In genomic region chr5:79297661-79298060, GRCh38 we compare ENCODE assay signal across 16 cellular contexts.
DNase-seq lines count a peak whose midpoint lies in the region; ATAC-seq, FAIRE-seq and TF ChIP-seq lines count a peak whose summit lies in the region.
"Had no signal": no experiment of that assay in that cellular context is flagged by ENCODE, and none has a peak within 500 bp of the region (broad histone marks: within the 10 kb centered on the region; RNA-seq: fewer than 3 reads in every experiment).

No MANE protein-coding gene starts in this region.

- TF ChIP-seq CTCF in K562 (IDR thresholded peaks at IDR 0.05 in 2 of 3, conservative IDR thresholded peaks at IDR 0.05 in 1 of 3; ENCODE audit: insufficient read depth in 2 of 3, low read depth in 1 of 3, low read length in 3 of 3) (no peak), lung (IDR thresholded peaks at IDR 0.05; ENCODE audit: control extremely low read depth, extremely low read depth) (no peak)

- H3K4me1 ChIP-seq in K562 (replicated peaks in 1 of 2; ENCODE audit: control insufficient read depth in 2 of 2, insufficient read depth in 2 of 2, low read length in 2 of 2) (no peaks in the 10 kb centered on the region), lung (ENCODE audit: control insufficient read depth in 2 of 2, insufficient read depth in 2 of 2, low read length in 2 of 2) (peaks cover 0 to 3% of the 10 kb centered on the region in 2 donors)
- H3K4me1 ChIP-seq: breast epithelium had no signal

- TF ChIP-seq RAD21 in K562 (CRISPR knock-in tag; conservative IDR thresholded peaks at IDR 0.05 in 1 of 2, IDR thresholded peaks at IDR 0.05 in 1 of 2): no peak

- BruUV-seq in K562 (replicated peaks; lab: Mats Ljungman, UMichigan): no TSS peak

- no peaks in the 10 kb centered on the region for H3K79me2 ChIP-seq in K562 (ENCODE audit: control insufficient read depth, insufficient read depth, low read length)

- no peak; the same call in 1 of the 2 replicates for TF ChIP-seq EP300 in K562 (IDR thresholded peaks at IDR 0.05; ENCODE audit: low read length)

- no peaks in the 10 kb centered on the region for H3K27me3 ChIP-seq in K562 (ENCODE audit: control insufficient read depth in 2 of 2, insufficient read depth in 2 of 2, low read length in 2 of 2)
- no peaks in the 10 kb centered on the region for H3K27me3 ChIP-seq in lung (ENCODE audit: control insufficient read depth, insufficient read depth)
- H3K27me3 ChIP-seq: breast epithelium, SJSA1 had no signal

- in situ Hi-C loops in K562 (cut with MboI): no loop called here

- H3K27me3 Mint-ChIP-seq in activated CD4-positive, alpha-beta memory T cell treated with anti-CD3 and anti-CD28 coated beads for 36 hours: no peaks in the 10 kb centered on the region
- H3K27me3 Mint-ChIP-seq in activated CD4-positive, alpha-beta T cell treated with anti-CD3 and anti-CD28 coated beads, Interleukin-2, amount 10 ng/mL, durations not matched to agents 24 days and 14 days: no peaks in the 10 kb centered on the region
- H3K27me3 Mint-ChIP-seq: B cell, naive B cell had no signal

- no peak overlapping the region for H3K9ac ChIP-seq in K562 (ENCODE audit: insufficient read depth in 1 of 2, low read depth in 2 of 2, low read length in 2 of 2)

- peak; percentile 72 for ATAC-seq in K562
- peak; percentile 27 for ATAC-seq in lung (ENCODE audit: insufficient read depth, low FRiP score)
- ATAC-seq in HG03457 (IDR thresholded peaks at IDR 0.05; ENCODE audit: unreplicated experiment): no peak

- no peaks in the 10 kb centered on the region for H3K4me1 Mint-ChIP-seq in activated CD4-positive, alpha-beta memory T cell treated with anti-CD3 and anti-CD28 coated beads for 36 hours (ENCODE audit: low read depth)
- H3K4me1 Mint-ChIP-seq in activated CD4-positive, alpha-beta T cell treated with anti-CD3 and anti-CD28 coated beads, Interleukin-2, amount 10 ng/mL, durations not matched to agents 24 days and 14 days: no peaks in the 10 kb centered on the region
- H3K4me1 Mint-ChIP-seq: naive B cell had no signal

- 15% methylated on average over 4 of the region's 4 CpGs for WGBS in K562 (ENCODE audit: insufficient coverage, low coverage, missing lambda C conversion rate)
- WGBS in lung, 2 donors: 73 to 74% methylated on average over 4 of the region's 4 CpGs

- H3K4me3 Mint-ChIP-seq in activated CD4-positive, alpha-beta memory T cell treated with anti-CD3 and anti-CD28 coated beads for 36 hours: no peak overlapping the region
- H3K4me3 Mint-ChIP-seq in activated CD4-positive, alpha-beta T cell treated with anti-CD3 and anti-CD28 coated beads, Interleukin-2, amount 10 ng/mL, durations not matched to agents 24 days and 14 days: no peak overlapping the region
- H3K4me3 Mint-ChIP-seq: B cell, naive B cell had no signal

- H2AFZ ChIP-seq in K562 (ENCODE audit: low read depth, low read length): no peak overlapping the region

- peak; percentile 37 for FAIRE-seq in K562 (lab: Jason Lieb, UNC)
- FAIRE-seq: kidney, TTC549 had no signal

- peaks cover 10% of the 10 kb centered on the region; the same call in 1 of the 3 replicates for H3K36me3 ChIP-seq in K562 (ENCODE audit: control insufficient read depth, insufficient read depth, low read length)
- peaks cover 8 to 11% of the 10 kb centered on the region in 2 donors for H3K36me3 ChIP-seq in lung (ENCODE audit: control insufficient read depth in 2 of 2, insufficient read depth in 2 of 2, low read length in 2 of 2)
- H3K36me3 ChIP-seq: breast epithelium, SJSA1 had no signal

- no peaks in the 10 kb centered on the region for H3K9me3 Mint-ChIP-seq in activated CD4-positive, alpha-beta memory T cell treated with anti-CD3 and anti-CD28 coated beads for 36 hours
- no peaks in the 10 kb centered on the region for H3K9me3 Mint-ChIP-seq in activated CD4-positive, alpha-beta T cell treated with anti-CD3 and anti-CD28 coated beads, Interleukin-2, amount 10 ng/mL, durations not matched to agents 24 days and 14 days
- H3K9me3 Mint-ChIP-seq: naive B cell had no signal

- H3K27ac Mint-ChIP-seq in activated CD4-positive, alpha-beta memory T cell treated with anti-CD3 and anti-CD28 coated beads for 36 hours: no peak overlapping the region
- H3K27ac Mint-ChIP-seq in activated CD4-positive, alpha-beta T cell treated with anti-CD3 and anti-CD28 coated beads, Interleukin-2, amount 10 ng/mL, durations not matched to agents 24 days and 14 days: no peak overlapping the region
- H3K27ac Mint-ChIP-seq: B cell had no signal

- no peaks in the 10 kb centered on the region for H3K9me3 ChIP-seq in K562 (replicated peaks; ENCODE audit: control insufficient read depth, insufficient read depth, low read depth, low read length)
- no peaks in the 10 kb centered on the region for H3K9me3 ChIP-seq in lung (ENCODE audit: control insufficient read depth in 2 of 2, insufficient read depth in 1 of 2, low read length in 1 of 2)
- H3K9me3 ChIP-seq: breast epithelium, SJSA1 had no signal

- H4K20me1 ChIP-seq in K562 (replicated peaks; ENCODE audit: control insufficient read depth, insufficient read depth, low read length): no peaks in the 10 kb centered on the region

- no peak for TF ChIP-seq POLR2A in K562 (conservative IDR thresholded peaks at IDR 0.05)

- POLR2A ChIA-PET in K562 (lab: Yijun Ruan, JAX): no interaction called here
- POLR2A ChIA-PET in activated CD4-positive, alpha-beta memory T cell treated with anti-CD3 and anti-CD28 coated beads for 36 hours (lab: Charles Lee): no interaction called here

- DNase-seq in ELF-1 (ENCODE audit: low read depth, low spot score): peak; percentile 2
- peak; percentile 51 for DNase-seq in NCI-H2029 treated with DMSO at 0.1 percent for 48 hours (lab: John Stamatoyannopoulos, UW)
- DNase-seq in K562 (ENCODE audit: extremely low read depth in 1 of 4, low spot score in 3 of 4): peak in 1 of 4 experiments; percentile 39
- no peak for DNase-seq in lung (ENCODE audit: low spot score)
- no peak for DNase-seq in SK-N-DZ (ENCODE audit: low spot score)
- no peak for DNase-seq in activated CD4-positive, alpha-beta memory T cell treated with anti-CD3 and anti-CD28 coated beads for 36 hours
- no peak for DNase-seq in activated CD4-positive, alpha-beta T cell treated with anti-CD3 and anti-CD28 coated beads, Interleukin-2, amount 10 ng/mL, durations not matched to agents 24 days and 14 days
- DNase-seq: activated gamma-delta T cell treated with Interleukin-2 at 50 U/mL for 16 hours, kidney, naive B cell, retina had no signal

- intact Hi-C loops in K562 (cut with micrococcal nuclease): no loop called here
- intact Hi-C loops in activated CD4-positive, alpha-beta memory T cell treated with anti-CD3 and anti-CD28 coated beads for 36 hours (cut with micrococcal nuclease): no loop called here
- intact Hi-C loops in activated CD4-positive, alpha-beta T cell treated with anti-CD3 and anti-CD28 coated beads, Interleukin-2, amount 10 ng/mL, durations not matched to agents 24 days and 14 days (cut with micrococcal nuclease): no loop called here

- no peak overlapping the region for H3K4me2 ChIP-seq in K562 (ENCODE audit: insufficient read depth, low read length)

- CTCF ChIA-PET in K562 (lab: Yijun Ruan, JAX; ENCODE audit: low intra/inter-chr PET ratio): no interaction called here
- CTCF ChIA-PET in activated CD4-positive, alpha-beta memory T cell treated with anti-CD3 and anti-CD28 coated beads for 36 hours (lab: Charles Lee): no interaction called here

- H3K9me1 ChIP-seq in K562 (ENCODE audit: control insufficient read depth, insufficient read depth, low read length): no peaks in the 10 kb centered on the region

- no peak overlapping the region for H3K27ac ChIP-seq in K562 (ENCODE audit: extremely low read depth, low read depth, low read length)
- no peak overlapping the region for H3K27ac ChIP-seq in lung (ENCODE audit: low read depth in 1 of 2, low read length in 1 of 2)
- H3K27ac ChIP-seq: breast epithelium, SJSA1 had no signal

- peaks cover 17% of the 10 kb centered on the region for H3K36me3 Mint-ChIP-seq in activated CD4-positive, alpha-beta memory T cell treated with anti-CD3 and anti-CD28 coated beads for 36 hours
- peaks cover 7% of the 10 kb centered on the region for H3K36me3 Mint-ChIP-seq in activated CD4-positive, alpha-beta T cell treated with anti-CD3 and anti-CD28 coated beads, Interleukin-2, amount 10 ng/mL, durations not matched to agents 24 days and 14 days (ENCODE audit: low read depth)

- no peak overlapping the region for H3K4me3 ChIP-seq in K562
- H3K4me3 ChIP-seq in lung: no peak overlapping the region
- H3K4me3 ChIP-seq: breast epithelium, SJSA1 had no signal

TF ChIP-seq in K562, 482 proteins besides CTCF, POLR2A, EP300 and RAD21 (continues in another document):
- TF ChIP-seq KDM1A (IDR thresholded peaks at IDR 0.05) (no peak), CREB5 (CRISPR knock-in tag; IDR thresholded peaks at IDR 0.05) (no peak), USF2 (CRISPR knock-in tag; IDR thresholded peaks at IDR 0.05) (no peak), ZNF445 (CRISPR knock-in tag; IDR thresholded peaks at IDR 0.05; ENCODE audit: low read depth) (no peak), ATF3 (IDR thresholded peaks at IDR 0.05) (peak; percentile 38), ATF3 (CRISPR knock-in tag; conservative IDR thresholded peaks at IDR 0.05) (no peak), ZSCAN32 (CRISPR knock-in tag; IDR thresholded peaks at IDR 0.05) (no peak)

Comparison
In these comparisons a context has a peak if more than half of its experiments do, and no peak if none do; other contexts are left out.
1. DNase-seq: peak in ELF-1 (single experiment) and NCI-H2029 treated with DMSO at 0.1 percent for 48 hours (single experiment); none in lung (single experiment), SK-N-DZ (single experiment), activated CD4-positive, alpha-beta memory T cell treated with anti-CD3 and anti-CD28 coated beads for 36 hours (single experiment) and activated CD4-positive, alpha-beta T cell treated with anti-CD3 and anti-CD28 coated beads, Interleukin-2, amount 10 ng/mL, durations not matched to agents 24 days and 14 days (single experiment).